Comparison of ENCODE assay signal across 9 cellular contexts in genomic region chr2:41736105-41736567, GRCh38.
DNase-seq lines count a peak whose midpoint lies in the region; ATAC-seq and TF ChIP-seq lines count a peak whose summit lies in the region.
"Had no signal": no experiment of that assay in that cellular context is flagged by ENCODE, and none has a peak within 500 bp of the region (broad histone marks: within the 10 kb centered on the region; RNA-seq: fewer than 3 reads in every experiment).

No MANE protein-coding gene starts in this region.

- DNase-seq in DMS153 (lab: John Stamatoyannopoulos, UW): peak; percentile 17
- no peak for DNase-seq in DMS153 treated with DMSO at 0.1 percent for 48 hours (lab: John Stamatoyannopoulos, UW; ENCODE audit: unreplicated experiment)
- peak; percentile 89 for DNase-seq in NOMO-1 treated with dmso at 0.1 percent for 144 hours (lab: John Stamatoyannopoulos, UW; ENCODE audit: unreplicated experiment)
- no peak for DNase-seq in sciatic nerve (ENCODE audit: low spot score)
- no peak for DNase-seq in esophagus muscularis mucosa (ENCODE audit: extremely low spot score)
- no peak for DNase-seq in activated CD4-positive, alpha-beta T cell treated with anti-CD3 and anti-CD28 coated beads for 48 hours
- DNase-seq in G401 (ENCODE audit: low spot score): no peak

- no peak overlapping the region for H3K27ac ChIP-seq in esophagus muscularis mucosa (replicated peaks in 1 of 4)
- H3K27ac ChIP-seq: 22Rv1 had no signal

- no peaks in the 10 kb centered on the region for H3K36me3 ChIP-seq in esophagus muscularis mucosa

- no peak for TF ChIP-seq EP300 in esophagus muscularis mucosa (IDR thresholded peaks at IDR 0.05)

- TF ChIP-seq CTCF in esophagus muscularis mucosa (IDR thresholded peaks at IDR 0.05): no peak

- H3K27me3 ChIP-seq in esophagus muscularis mucosa: no peaks in the 10 kb centered on the region

- in situ Hi-C loops in G401 (cut with HindIII; ENCODE audit: low sequenced_read_pairs): no loop called here

- H3K4me3 ChIP-seq in esophagus muscularis mucosa: no peak overlapping the region

- H3K4me1 ChIP-seq in esophagus muscularis mucosa: no peaks in the 10 kb centered on the region

- ATAC-seq in HG02981 (IDR thresholded peaks at IDR 0.05; ENCODE audit: unreplicated experiment) (peak; percentile 98), sciatic nerve (peak; percentile 31)

- 64% methylated on average over 5 of the region's 5 CpGs for WGBS in esophagus muscularis mucosa

- no peak for TF ChIP-seq POLR2A in esophagus muscularis mucosa (IDR thresholded peaks at IDR 0.05; ENCODE audit: low read depth)

- intact Hi-C loops in sciatic nerve (cut with DNase I): no loop called here
- intact Hi-C loops in esophagus muscularis mucosa (cut with DNase I): no loop called here

- H3K9me3 ChIP-seq in esophagus muscularis mucosa: no peaks in the 10 kb centered on the region

Comparison
In these comparisons a context has a peak if more than half of its experiments do, and no peak if none do; other contexts are left out.
1. DNase-seq: peak in DMS153 (single experiment) and NOMO-1 treated with dmso at 0.1 percent for 144 hours (single experiment); none in DMS153 treated with DMSO at 0.1 percent for 48 hours (single experiment), sciatic nerve (single experiment), esophagus muscularis mucosa (single experiment), activated CD4-positive, alpha-beta T cell treated with anti-CD3 and anti-CD28 coated beads for 48 hours (single experiment) and G401 (single experiment).